Comparison of ENCODE assay signal across 38 cellular contexts in genomic region chr7:104011829-104012228, GRCh38. TPM values are rescaled to one million over a fixed set of nuclear protein-coding genes. Genes with fewer than 3 reads are reported as not detected.
"Had no signal": no experiment of that assay in that cellular context is flagged by ENCODE, and none has a peak within 500 bp of the region (broad histone marks: within the 10 kb centered on the region; RNA-seq: fewer than 3 reads in every experiment).

No MANE protein-coding gene starts in this region.

- FAIRE-seq: astrocyte, TTC549 had no signal

- H3K27ac ChIP-seq: body of pancreas, brain microvascular endothelial cell, breast epithelium, VCaP had no signal

- H3K36me3 Mint-ChIP-seq: activated CD4-positive, alpha-beta memory T cell treated with anti-CD3 and anti-CD28 coated beads for 36 hours; activated naive CD4-positive, alpha-beta T cell treated with anti-CD3 and anti-CD28 coated beads, Interleukin-2, amount 10 ng/mL, durations not matched to agents 7 days and 5 days; activated naive CD4-positive, alpha-beta T cell treated with anti-CD3 and anti-CD28 coated beads, Interleukin-2, amount 50 U/mL, for 24 hours; activated naive CD8-positive, alpha-beta T cell; activated naive CD8-positive, alpha-beta T cell treated with anti-CD3 and anti-CD28 coated beads, Interleukin-2, amount 10 ng/mL, durations not matched to agents 7 days and 5 days had no signal

- H3K4me3 Mint-ChIP-seq: activated B cell treated with CpG ODN at 0.5 μM for 24 hours; activated CD4-positive, alpha-beta memory T cell treated with anti-CD3 and anti-CD28 coated beads for 36 hours; activated CD4-positive, alpha-beta T cell treated with anti-CD3 and anti-CD28 coated beads, Interleukin-2, amount 10 ng/mL, durations not matched to agents 24 days and 14 days; activated CD8-positive, alpha-beta T cell treated with anti-CD3 and anti-CD28 coated beads for 36 hours; activated naive CD4-positive, alpha-beta T cell treated with anti-CD3 and anti-CD28 coated beads, Interleukin-2, amount 10 ng/mL, durations not matched to agents 7 days and 5 days; activated naive CD4-positive, alpha-beta T cell treated with anti-CD3 and anti-CD28 coated beads, Interleukin-2, amount 50 U/mL, for 24 hours; activated naive CD8-positive, alpha-beta T cell; activated naive CD8-positive, alpha-beta T cell treated with anti-CD3 and anti-CD28 coated beads, Interleukin-2, amount 10 ng/mL, durations not matched to agents 7 days and 5 days; activated naive CD8-positive, alpha-beta T cell treated with anti-CD3 and anti-CD28 coated beads, Interleukin-2, amount 50 U/mL, for 24 hours; central memory CD8-positive, alpha-beta T cell; T-helper 1 cell treated with Interleukin-12 subunit alpha and Interleukin-12 subunit beta and Interleukin-4 antibody, amounts not matched to agents 30 μg/mL and 1 μg/mL, for 36 hours; T-helper 2 cell treated with Interferon-gamma antibody and Interleukin-4, amounts not matched to agents 5 μg/mL and 100 μg/mL, for 36 hours had no signal

- H3K27me3 Mint-ChIP-seq: activated B cell treated with CpG ODN at 0.5 μM for 24 hours had no signal

- H3K36me3 ChIP-seq: brain microvascular endothelial cell, breast epithelium had no signal

- ATAC-seq: activated CD8-positive, alpha-beta T cell treated with anti-CD3 and anti-CD28 coated beads for 36 hours; activated naive CD8-positive, alpha-beta T cell treated with anti-CD3 and anti-CD28 coated beads, Interleukin-2, amount 50 U/mL, for 24 hours; body of pancreas had no signal

- H3K9me3 ChIP-seq: body of pancreas, breast epithelium had no signal

- H3K4me1 Mint-ChIP-seq: activated B cell treated with CpG ODN at 0.5 μM for 24 hours; activated CD4-positive, alpha-beta T cell treated with anti-CD3 and anti-CD28 coated beads, Interleukin-2, amount 10 ng/mL, durations not matched to agents 24 days and 14 days; activated naive CD4-positive, alpha-beta T cell treated with anti-CD3 and anti-CD28 coated beads, Interleukin-2, amount 10 ng/mL, durations not matched to agents 7 days and 5 days; activated naive CD4-positive, alpha-beta T cell treated with anti-CD3 and anti-CD28 coated beads, Interleukin-2, amount 50 U/mL, for 24 hours; activated naive CD8-positive, alpha-beta T cell treated with anti-CD3 and anti-CD28 coated beads, Interleukin-2, amount 10 ng/mL, durations not matched to agents 7 days and 5 days; activated naive CD8-positive, alpha-beta T cell treated with anti-CD3 and anti-CD28 coated beads, Interleukin-2, amount 50 U/mL, for 24 hours; central memory CD8-positive, alpha-beta T cell had no signal

- H3K9me3 Mint-ChIP-seq: activated B cell treated with CpG ODN at 0.5 μM for 24 hours; activated CD4-positive, alpha-beta memory T cell treated with anti-CD3 and anti-CD28 coated beads for 36 hours; activated CD4-positive, alpha-beta T cell treated with anti-CD3 and anti-CD28 coated beads, Interleukin-2, amount 10 ng/mL, durations not matched to agents 24 days and 14 days; activated CD8-positive, alpha-beta T cell treated with anti-CD3 and anti-CD28 coated beads for 36 hours; activated naive CD4-positive, alpha-beta T cell treated with anti-CD3 and anti-CD28 coated beads, Interleukin-2, amount 10 ng/mL, durations not matched to agents 7 days and 5 days; activated naive CD4-positive, alpha-beta T cell treated with anti-CD3 and anti-CD28 coated beads, Interleukin-2, amount 50 U/mL, for 24 hours; activated naive CD8-positive, alpha-beta T cell treated with anti-CD3 and anti-CD28 coated beads, Interleukin-2, amount 10 ng/mL, durations not matched to agents 7 days and 5 days; activated naive CD8-positive, alpha-beta T cell treated with anti-CD3 and anti-CD28 coated beads, Interleukin-2, amount 50 U/mL, for 24 hours; activated T-helper 2 cell treated with anti-CD3 and anti-CD28 coated beads, Interferon-gamma antibody, Interleukin-2, Interleukin-4, amounts not matched to agents 10 μg/mL and 5 μg/mL and 100 μg/mL, durations not matched to agents 14 hours and 24 hours and 36 hours; central memory CD8-positive, alpha-beta T cell; T-helper 1 cell treated with Interleukin-12 subunit alpha and Interleukin-12 subunit beta and Interleukin-4 antibody, amounts not matched to agents 30 μg/mL and 1 μg/mL, for 36 hours; T-helper 2 cell treated with Interferon-gamma antibody and Interleukin-4, amounts not matched to agents 5 μg/mL and 100 μg/mL, for 36 hours had no signal

- H3K4me3 ChIP-seq: body of pancreas, breast epithelium had no signal

- DNase-seq: activated B cell treated with CpG ODN at 0.5 μM for 24 hours; activated CD4-positive, alpha-beta memory T cell treated with anti-CD3 and anti-CD28 coated beads for 36 hours; activated CD4-positive, alpha-beta T cell treated with anti-CD3 and anti-CD28 coated beads for 4 hours; activated CD4-positive, alpha-beta T cell treated with anti-CD3 and anti-CD28 coated beads, Interleukin-2, amount 10 ng/mL, durations not matched to agents 24 days and 14 days; activated CD4-positive, alpha-beta T cell treated with anti-CD3 and anti-CD28 coated beads, Interleukin-2, amount 50 U/mL, for 1 hour; activated CD4-positive, alpha-beta T cell treated with anti-CD3 and anti-CD28 coated beads, Interleukin-2, amount 50 U/mL, for 4 hours; activated CD4-positive, CD25-positive, alpha-beta regulatory T cell treated with anti-CD3 and anti-CD28 coated beads, Interleukin-2, amount 50 U/mL, for 72 hours; activated CD8-positive, alpha-beta memory T cell treated with anti-CD3 and anti-CD28 coated beads, Interleukin-2, amount 50 U/mL, for 4 hours; activated CD8-positive, alpha-beta T cell treated with anti-CD3 and anti-CD28 coated beads for 36 hours; activated effector memory CD4-positive, alpha-beta T cell treated with Interleukin-2 at 50 U/mL for 16 hours; activated gamma-delta T cell; activated naive CD4-positive, alpha-beta T cell treated with anti-CD3 and anti-CD28 coated beads, Interleukin-2, amount 10 ng/mL, durations not matched to agents 7 days and 5 days; activated naive CD4-positive, alpha-beta T cell treated with Interleukin-2 at 50 U/mL for 16 hours; activated naive CD8-positive, alpha-beta T cell treated with anti-CD3 and anti-CD28 coated beads, Interleukin-2, amount 10 ng/mL, durations not matched to agents 7 days and 5 days; activated naive CD8-positive, alpha-beta T cell treated with anti-CD3 and anti-CD28 coated beads, Interleukin-2, amount 50 U/mL, for 24 hours; activated T-cell treated with anti-CD3 and anti-CD28 coated beads for 4 hours; activated T-cell treated with anti-CD3 and anti-CD28 coated beads, Interleukin-2, amount 50 U/mL, for 1 hour; activated T-cell treated with anti-CD3 and anti-CD28 coated beads, Interleukin-2, amount 50 U/mL, for 48 hours; aorta; body of pancreas; brain microvascular endothelial cell; caudate nucleus; cerebellar nuclear complex; T-helper 1 cell; T-helper 2 cell; T-helper 9 cell had no signal

- H3K27ac Mint-ChIP-seq: activated B cell treated with CpG ODN at 0.5 μM for 24 hours; activated CD4-positive, alpha-beta memory T cell treated with anti-CD3 and anti-CD28 coated beads for 36 hours; activated CD4-positive, alpha-beta T cell treated with anti-CD3 and anti-CD28 coated beads, Interleukin-2, amount 10 ng/mL, durations not matched to agents 24 days and 14 days; activated CD8-positive, alpha-beta T cell treated with anti-CD3 and anti-CD28 coated beads for 36 hours; activated naive CD4-positive, alpha-beta T cell treated with anti-CD3 and anti-CD28 coated beads, Interleukin-2, amount 10 ng/mL, durations not matched to agents 7 days and 5 days; activated naive CD4-positive, alpha-beta T cell treated with anti-CD3 and anti-CD28 coated beads, Interleukin-2, amount 50 U/mL, for 24 hours; activated naive CD8-positive, alpha-beta T cell; activated naive CD8-positive, alpha-beta T cell treated with anti-CD3 and anti-CD28 coated beads, Interleukin-2, amount 10 ng/mL, durations not matched to agents 7 days and 5 days; activated naive CD8-positive, alpha-beta T cell treated with anti-CD3 and anti-CD28 coated beads, Interleukin-2, amount 50 U/mL, for 24 hours; activated T-helper 2 cell treated with anti-CD3 and anti-CD28 coated beads, Interferon-gamma antibody, Interleukin-2, Interleukin-4, amounts not matched to agents 10 μg/mL and 5 μg/mL and 100 μg/mL, durations not matched to agents 14 hours and 24 hours and 36 hours; T-helper 1 cell treated with Interleukin-12 subunit alpha and Interleukin-12 subunit beta and Interleukin-4 antibody, amounts not matched to agents 30 μg/mL and 1 μg/mL, for 36 hours; T-helper 2 cell treated with Interferon-gamma antibody and Interleukin-4, amounts not matched to agents 5 μg/mL and 100 μg/mL, for 36 hours had no signal

- H3K27me3 ChIP-seq: body of pancreas, brain microvascular endothelial cell, breast epithelium had no signal

- H3K4me1 ChIP-seq: breast epithelium had no signal

RNA-seq across cellular contexts. Expression of gene RELN, which starts 22.4 kb away (rescaled TPM):
- total RNA-seq: activated B cell treated with CpG ODN at 0.5 μM for 24 hours; activated CD4-positive, alpha-beta memory T cell treated with anti-CD3 and anti-CD28 coated beads for 36 hours; activated CD4-positive, alpha-beta T cell treated with anti-CD3 and anti-CD28 coated beads, Interleukin-2, amount 10 ng/mL, durations not matched to agents 24 days and 14 days; activated CD8-positive, alpha-beta memory T cell treated with anti-CD3 and anti-CD28 coated beads for 36 hours; activated CD8-positive, alpha-beta T cell treated with anti-CD3 and anti-CD28 coated beads for 36 hours; activated naive CD8-positive, alpha-beta T cell treated with anti-CD3 and anti-CD28 coated beads, Interleukin-2, amount 10 ng/mL, durations not matched to agents 7 days and 5 days; activated T-helper 2 cell treated with anti-CD3 and anti-CD28 coated beads, Interferon-gamma antibody, Interleukin-2, Interleukin-4, amounts not matched to agents 10 μg/mL and 5 μg/mL and 100 μg/mL, durations not matched to agents 14 hours and 24 hours and 36 hours; chondrocyte had no signal
